In the genomic region with DNA sequence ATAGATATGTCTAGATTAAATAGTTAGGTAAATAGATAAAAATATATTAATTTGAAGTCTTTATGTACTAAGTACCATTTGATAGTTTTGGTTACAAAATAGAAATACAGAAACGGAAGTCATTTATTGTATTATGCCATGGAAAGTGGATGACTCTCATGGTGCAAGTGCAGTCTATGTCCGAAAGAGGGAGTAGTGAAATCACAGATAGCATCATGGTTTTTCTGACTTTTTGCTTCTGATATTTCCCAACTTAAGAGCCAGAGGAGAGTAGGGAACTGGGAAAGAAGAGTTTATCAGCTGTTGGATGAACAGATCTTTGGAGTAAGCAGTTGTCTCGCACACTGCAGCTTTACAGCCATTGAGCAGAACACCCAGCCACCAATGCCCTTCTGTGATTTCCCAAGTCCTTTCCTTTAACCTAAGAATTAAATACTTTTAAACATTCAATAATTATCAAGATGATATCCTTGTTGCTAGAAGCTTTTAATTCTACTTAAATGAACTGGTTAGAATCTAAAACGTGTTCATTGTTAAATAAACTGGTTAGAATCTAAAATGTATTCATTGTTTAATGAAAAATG, we compare ENCODE assay signal across 8 cellular contexts. TPM values are rescaled to one million over a fixed set of nuclear protein-coding genes. Genes with fewer than 3 reads are reported as not detected.
A peak's percentile ranks its signal among the peaks of the same experiment; 100 is the strongest.
DNase-seq lines count a peak whose midpoint lies in the region; ATAC-seq, FAIRE-seq and TF ChIP-seq lines count a peak whose summit lies in the region.

No MANE protein-coding gene starts in this region.

- CTCF ChIA-PET in AG04450 (lab: Charles Lee) = interaction anchor here (0.6 to 4.1 kb wide), 29 partner anchors 9 to 661 kb away, joined by 3 to 47 read pairs (median 4); a partner anchor contains a TSS
- CTCF ChIA-PET in mammary epithelial cell (lab: Charles Lee; ENCODE audit: low non-redundant PET) = no interaction called here

- in situ Hi-C loops in mammary epithelial cell (cut with MboI; ENCODE audit: low sequenced_read_pairs in 2 of 2) = loop anchor here (10.0 to 25.0 kb wide), 2 partner anchors 261 to 569 kb away; a partner anchor contains a TSS

- H3K4me3 ChIP-seq in AG04450 (ENCODE audit: low read depth, low read length) = no peak overlapping the region
- H3K4me3 ChIP-seq in mammary epithelial cell (replicated peaks in 1 of 3; ENCODE audit: insufficient read depth in 1 of 3, low read depth in 2 of 3, low read length in 3 of 3) = no peak overlapping the region

- no peak overlapping the region for H3K4me2 ChIP-seq in mammary epithelial cell (ENCODE audit: insufficient read depth, low read depth, low read length)

- H3K9ac ChIP-seq in mammary epithelial cell (ENCODE audit: insufficient read depth, low read length) = no peak overlapping the region

- H3K27ac ChIP-seq in AG04450 (ENCODE audit: low read depth, low read length) (no peak overlapping the region), mammary epithelial cell (ENCODE audit: insufficient read depth, low read depth, low read length) (no peak overlapping the region)

- peak; percentile 85 for FAIRE-seq in GM18507 (lab: Jason Lieb, UNC)

- H3K36me3 ChIP-seq in mammary epithelial cell (ENCODE audit: insufficient read depth, low read length) = no peaks in the 10 kb centered on the region

- H3K9me3 ChIP-seq in AG04450 (ENCODE audit: control insufficient read depth, insufficient read depth, low read length) = peaks cover 15% of the 10 kb centered on the region
- H3K9me3 ChIP-seq in mammary epithelial cell (replicated peaks; ENCODE audit: insufficient read depth, low read length) = peaks cover 7% of the 10 kb centered on the region

- peaks cover 15% of the 10 kb centered on the region for H3K4me1 ChIP-seq in mammary epithelial cell (ENCODE audit: insufficient read depth, low read length)

- H3K79me2 ChIP-seq in mammary epithelial cell (ENCODE audit: insufficient read depth, low read length) = no peaks in the 10 kb centered on the region

- BruUV-seq in mammary epithelial cell (replicated peaks; lab: Mats Ljungman, UMichigan) = no TSS peak

- ATAC-seq in HG03097 (IDR thresholded peaks at IDR 0.05; ENCODE audit: low FRiP score, unreplicated experiment) (peak; percentile 71), left colon (peak; percentile 68), HG03108 (IDR thresholded peaks at IDR 0.05; ENCODE audit: unreplicated experiment) (no peak)

- no peak overlapping the region for H2AFZ ChIP-seq in mammary epithelial cell (ENCODE audit: low read depth, low read length)

- TF ChIP-seq CTCF in AG04450 (IDR thresholded peaks at IDR 0.05; ENCODE audit: low read depth, low read length) (peak; percentile 92), mammary epithelial cell (conservative IDR thresholded peaks at IDR 0.05 in 1 of 2, IDR thresholded peaks at IDR 0.05 in 1 of 2; ENCODE audit: extremely low read depth in 1 of 2, insufficient read depth in 1 of 2, low read depth in 1 of 2, low read length in 2 of 2) (peak; percentile 81 to 88)

- DNase-seq in AG04450 (ENCODE audit: low read depth, low spot score) = peak; percentile 59
- peak; percentile 25 for DNase-seq in GM18507 (ENCODE audit: extremely low spot score, insufficient read length, low read depth)
- DNase-seq in NCI-H526 treated with DMSO at 0.1 percent for 48 hours (lab: John Stamatoyannopoulos, UW) = peak; percentile 22
- DNase-seq in mammary epithelial cell = peak; percentile 52
- DNase-seq in left colon = no peak
- DNase-seq in HUDEP-2 (lab: John Stamatoyannopoulos, UW; ENCODE audit: unreplicated experiment in 76 of 76) = no peak

- dilution Hi-C loops in mammary epithelial cell (cut with HindIII; ENCODE audit: low sequenced_read_pairs) = no loop called here

- POLR2A ChIA-PET in AG04450 (lab: Yijun Ruan, JAX) = no interaction called here

- H3K27me3 ChIP-seq in AG04450 (ENCODE audit: control insufficient read depth, insufficient read depth, low read length) (no peaks in the 10 kb centered on the region), mammary epithelial cell (ENCODE audit: insufficient read depth, low read length) (no peaks in the 10 kb centered on the region)

- 23% methylated on average over 4 of the region's 4 CpGs for WGBS in mammary epithelial cell (ENCODE audit: low coverage, missing lambda C conversion rate)

- no peaks in the 10 kb centered on the region for H4K20me1 ChIP-seq in mammary epithelial cell (ENCODE audit: insufficient read depth, low read length)

- intact Hi-C loops in mammary epithelial cell (cut with micrococcal nuclease) (loop anchor here (1.0 kb wide), 2 partner anchors 430 to 566 kb away; no protein-coding TSS in a partner anchor), left colon (cut with DNase I, micrococcal nuclease) (no loop called here)

RNA-seq across cellular contexts. Expression of a gene that starts 18.4 kb away (rescaled TPM):
- polyA plus RNA-seq in AG04450 (2011; rRNA removed) = 21.6 and 24.9 TPM in 2 replicates
- 73.7 and 84.9 TPM in 2 replicates for polyA minus RNA-seq in AG04450 (2011; rRNA and poly(A)+ RNA removed)
- total RNA-seq in mammary epithelial cell = 10 to 100 TPM; 14.3 to 34.4 TPM
- polyA plus RNA-seq in mammary epithelial cell = 8.8 TPM
- 42.9 TPM for polyA minus RNA-seq in mammary epithelial cell
- 10 to 100 TPM; 18.6 to 22.7 TPM for total RNA-seq in left colon

RNA-seq across cellular contexts. Expression of a gene that starts 46.4 kb away (rescaled TPM):
- polyA plus RNA-seq in AG04450 (2011; rRNA removed) (12.6 and 18.2 TPM in 2 replicates), mammary epithelial cell (13.2 TPM)
- 5.7 and 7.4 TPM in 2 replicates for polyA minus RNA-seq in AG04450 (2011; rRNA and poly(A)+ RNA removed)
- total RNA-seq in mammary epithelial cell (10 to 100 TPM; 17.5 to 19.6 TPM), left colon (10 to 100 TPM; 10.1 to 12.8 TPM)
- 4.9 TPM for polyA minus RNA-seq in mammary epithelial cell

Comparison
In these comparisons a context has a peak if more than half of its experiments do, and no peak if none do; other contexts are left out.
1. DNase-seq: peak in AG04450 (single experiment), GM18507 (single experiment), NCI-H526 treated with DMSO at 0.1 percent for 48 hours (single experiment) and mammary epithelial cell (single experiment); none in left colon (0 of 2) and HUDEP-2 (0 of 76).